ENCODE assay signal across 12 cellular contexts in genomic region chr18:9109523-9109922, GRCh38. TPM values are rescaled to one million over a fixed set of nuclear protein-coding genes. Genes with fewer than 3 reads are reported as not detected.
A peak's percentile ranks its signal among the peaks of the same experiment; 100 is the strongest.
DNase-seq lines count a peak whose midpoint lies in the region; ATAC-seq and TF ChIP-seq lines count a peak whose summit lies in the region.
"Had no signal": no experiment of that assay in that cellular context is flagged by ENCODE, and none has a peak within 500 bp of the region (broad histone marks: within the 10 kb centered on the region; RNA-seq: fewer than 3 reads in every experiment).

No MANE protein-coding gene starts in this region.

- H3K27me3 ChIP-seq in SK-N-SH (ENCODE audit: insufficient read depth), result no peaks in the 10 kb centered on the region
- no peaks in the 10 kb centered on the region for H3K27me3 ChIP-seq in esophagus squamous epithelium
- H3K27me3 ChIP-seq in gastrocnemius medialis, result no peaks in the 10 kb centered on the region

- H3K36me3 ChIP-seq in SK-N-SH (replicated peaks in 1 of 2; ENCODE audit: control insufficient read depth in 1 of 2, insufficient read depth in 2 of 2, low read length in 1 of 2) (peaks cover 16 to 21% of the 10 kb centered on the region in 2 experiments), esophagus squamous epithelium (no peaks in the 10 kb centered on the region), gastrocnemius medialis (no peaks in the 10 kb centered on the region)

- ATAC-seq in gastrocnemius medialis, result no peak
- ATAC-seq in HG02840 (IDR thresholded peaks at IDR 0.05; ENCODE audit: low FRiP score, unreplicated experiment), result no peak
- ATAC-seq in GM18868 (IDR thresholded peaks at IDR 0.05; ENCODE audit: unreplicated experiment), result no peak

- H3K9me2 ChIP-seq in SK-N-SH, result no peaks in the 10 kb centered on the region

- peaks cover 100% of the 10 kb centered on the region for H3K79me2 ChIP-seq in SK-N-SH (ENCODE audit: insufficient read depth)

- peaks cover 88% of the 10 kb centered on the region for H4K20me1 ChIP-seq in SK-N-SH (ENCODE audit: insufficient read depth)

- DNase-seq in EH (ENCODE audit: low read depth) (peak; percentile 76), SK-N-SH (no peak), esophagus squamous epithelium (lab: John Stamatoyannopoulos, UW) (no peak), gastrocnemius medialis (no peak), inferior parietal cortex (ENCODE audit: extremely low spot score) (no peak), NCI-H1436 treated with DMSO at 0.1 percent for 48 hours (lab: John Stamatoyannopoulos, UW) (no peak)
- DNase-seq: NCI-H187 treated with DMSO at 0.1 percent for 48 hours, retina, substantia nigra, SW 1271 had no signal

- H3F3A ChIP-seq in SK-N-SH (replicated peaks; ENCODE audit: insufficient read depth), result peaks cover 19% of the 10 kb centered on the region

- intact Hi-C loops in esophagus squamous epithelium (cut with DNase I) (no loop called here), gastrocnemius medialis (cut with DNase I; ENCODE audit: low total_unique reads) (no loop called here)

- TF ChIP-seq RAD21 in SK-N-SH (IDR thresholded peaks at IDR 0.05; ENCODE audit: low read length), result no peak

- TF ChIP-seq CTCF in SK-N-SH (IDR thresholded peaks at IDR 0.05) (no peak), esophagus squamous epithelium (IDR thresholded peaks at IDR 0.05) (no peak), gastrocnemius medialis (IDR thresholded peaks at IDR 0.05 in 4 of 5, conservative IDR thresholded peaks at IDR 0.05 in 1 of 5) (no peak)

- no peak overlapping the region for H2AFZ ChIP-seq in SK-N-SH (ENCODE audit: low read depth)

- POLR2A ChIA-PET in SK-N-SH (lab: Yijun Ruan, JAX), result interaction anchor here (1.0 kb wide), 1 partner anchor 27 kb away, joined by 3 read pairs; the partner anchor contains the start of gene ANKRD12

- TF ChIP-seq POLR2A in esophagus squamous epithelium (IDR thresholded peaks at IDR 0.05) (no peak), gastrocnemius medialis (IDR thresholded peaks at IDR 0.05) (no peak)

- H3K27ac ChIP-seq in SK-N-SH (ENCODE audit: low read depth in 2 of 2, low read length in 1 of 2) (peak overlapping the region; percentile 11 to 63; a peak in 2 of 4 replicates), esophagus squamous epithelium (peak overlapping the region in 3 of 4 donors; percentile 39 to 75 (median 48)), gastrocnemius medialis (peak overlapping the region; percentile 44 to 98 (median 78))

- CTCF ChIA-PET in SK-N-SH (lab: Yijun Ruan, JAX), result interaction anchor here (1.4 to 2.3 kb wide), 2 partner anchors 9 to 17 kb away, joined by 3 to 7 read pairs; no protein-coding TSS in a partner anchor

- peak overlapping the region; percentile 23; the same call in 1 of the 2 replicates for H3K9ac ChIP-seq in SK-N-SH

- no peak for TF ChIP-seq EP300 in SK-N-SH (IDR thresholded peaks at IDR 0.05; ENCODE audit: borderline replicate concordance in 1 of 2, low read depth in 1 of 2, low read length in 1 of 2)

- H3K4me3 ChIP-seq in SK-N-SH (ENCODE audit: low read depth in 2 of 2, low read length in 1 of 2), result no peak overlapping the region
- peak overlapping the region in 1 of 4 donors; percentile 5 for H3K4me3 ChIP-seq in esophagus squamous epithelium
- peak overlapping the region in 1 of 4 donors; percentile 14 for H3K4me3 ChIP-seq in gastrocnemius medialis

- no peaks in the 10 kb centered on the region for H3K9me3 ChIP-seq in SK-N-SH
- no peaks in the 10 kb centered on the region for H3K9me3 ChIP-seq in esophagus squamous epithelium
- H3K9me3 ChIP-seq in gastrocnemius medialis, result no peaks in the 10 kb centered on the region

- H3K4me1 ChIP-seq in SK-N-SH (ENCODE audit: control insufficient read depth in 1 of 2, insufficient read depth in 2 of 2, low read depth in 1 of 2, low read length in 1 of 2) (peaks cover 20 to 22% of the 10 kb centered on the region in 2 experiments; a peak in 3 of 4 replicates), esophagus squamous epithelium (peaks cover 42 to 100% (median 76%) of the 10 kb centered on the region in 3 donors), gastrocnemius medialis (peaks cover 88 to 92% of the 10 kb centered on the region in 2 donors)

- in situ Hi-C loops in gastrocnemius medialis (cut with MboI; ENCODE audit: low sequenced_read_pairs in 4 of 4), result loop anchor here in 1 of 4 donors (25.0 kb wide), 1 partner anchor 1872 kb away; the partner anchor contains the start of gene LRRC30

- 30% methylated on average over 4 of the region's 4 CpGs for WGBS in SK-N-SH (ENCODE audit: low lambda C conversion rate)
- WGBS in esophagus squamous epithelium, 2 donors, result 38 to 40% methylated on average over 4 of the region's 4 CpGs

- peak overlapping the region; percentile 57 for H3K4me2 ChIP-seq in SK-N-SH

TF ChIP-seq in SK-N-SH, 30 proteins besides CTCF, POLR2A, EP300 and RAD21:
- TF ChIP-seq JUND (IDR thresholded peaks at IDR 0.05) (0 out of 2 replicates have a peak, but pooled peaks have one; percentile 4), MEF2A (IDR thresholded peaks at IDR 0.05; ENCODE audit: borderline replicate concordance, low read depth) (no peak)
- TF ChIP-seq, protein P1, sequence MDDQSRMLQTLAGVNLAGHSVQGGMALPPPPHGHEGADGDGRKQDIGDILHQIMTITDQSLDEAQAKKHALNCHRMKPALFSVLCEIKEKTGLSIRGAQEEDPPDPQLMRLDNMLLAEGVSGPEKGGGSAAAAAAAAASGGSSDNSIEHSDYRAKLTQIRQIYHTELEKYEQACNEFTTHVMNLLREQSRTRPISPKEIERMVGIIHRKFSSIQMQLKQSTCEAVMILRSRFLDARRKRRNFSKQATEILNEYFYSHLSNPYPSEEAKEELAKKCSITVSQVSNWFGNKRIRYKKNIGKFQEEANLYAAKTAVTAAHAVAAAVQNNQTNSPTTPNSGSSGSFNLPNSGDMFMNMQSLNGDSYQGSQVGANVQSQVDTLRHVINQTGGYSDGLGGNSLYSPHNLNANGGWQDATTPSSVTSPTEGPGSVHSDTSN (IDR thresholded peaks at IDR 0.05), result no peak
- TF ChIP-seq, protein P2, sequence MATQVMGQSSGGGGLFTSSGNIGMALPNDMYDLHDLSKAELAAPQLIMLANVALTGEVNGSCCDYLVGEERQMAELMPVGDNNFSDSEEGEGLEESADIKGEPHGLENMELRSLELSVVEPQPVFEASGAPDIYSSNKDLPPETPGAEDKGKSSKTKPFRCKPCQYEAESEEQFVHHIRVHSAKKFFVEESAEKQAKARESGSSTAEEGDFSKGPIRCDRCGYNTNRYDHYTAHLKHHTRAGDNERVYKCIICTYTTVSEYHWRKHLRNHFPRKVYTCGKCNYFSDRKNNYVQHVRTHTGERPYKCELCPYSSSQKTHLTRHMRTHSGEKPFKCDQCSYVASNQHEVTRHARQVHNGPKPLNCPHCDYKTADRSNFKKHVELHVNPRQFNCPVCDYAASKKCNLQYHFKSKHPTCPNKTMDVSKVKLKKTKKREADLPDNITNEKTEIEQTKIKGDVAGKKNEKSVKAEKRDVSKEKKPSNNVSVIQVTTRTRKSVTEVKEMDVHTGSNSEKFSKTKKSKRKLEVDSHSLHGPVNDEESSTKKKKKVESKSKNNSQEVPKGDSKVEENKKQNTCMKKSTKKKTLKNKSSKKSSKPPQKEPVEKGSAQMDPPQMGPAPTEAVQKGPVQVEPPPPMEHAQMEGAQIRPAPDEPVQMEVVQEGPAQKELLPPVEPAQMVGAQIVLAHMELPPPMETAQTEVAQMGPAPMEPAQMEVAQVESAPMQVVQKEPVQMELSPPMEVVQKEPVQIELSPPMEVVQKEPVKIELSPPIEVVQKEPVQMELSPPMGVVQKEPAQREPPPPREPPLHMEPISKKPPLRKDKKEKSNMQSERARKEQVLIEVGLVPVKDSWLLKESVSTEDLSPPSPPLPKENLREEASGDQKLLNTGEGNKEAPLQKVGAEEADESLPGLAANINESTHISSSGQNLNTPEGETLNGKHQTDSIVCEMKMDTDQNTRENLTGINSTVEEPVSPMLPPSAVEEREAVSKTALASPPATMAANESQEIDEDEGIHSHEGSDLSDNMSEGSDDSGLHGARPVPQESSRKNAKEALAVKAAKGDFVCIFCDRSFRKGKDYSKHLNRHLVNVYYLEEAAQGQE (IDR thresholded peaks at IDR 0.05; ENCODE audit: low read depth, low read length), result no peak
TF ChIP-seq in SK-N-SH: peak in this region for 1.

RNA-seq across cellular contexts. Expression of gene NDUFV2, which starts 7.0 kb away (rescaled TPM):
- 99.1 and 101 TPM in 2 replicates for polyA plus RNA-seq in SK-N-SH (2012; rRNA removed)
- 121 and 162 TPM in 2 replicates for polyA plus RNA-seq in SK-N-SH (2012; cell fraction: cytosol; rRNA removed)
- 27.9 and 46.5 TPM in 2 replicates for polyA plus RNA-seq in SK-N-SH (2012; cell fraction: nucleus; rRNA removed)
- total RNA-seq in esophagus squamous epithelium (100 to 1,000 TPM in 3 of 4 donors, 10 to 100 TPM in 1; 96.5 to 150 (median 110) TPM), gastrocnemius medialis (100 to 1,000 TPM; 251 to 386 (median 277) TPM)

RNA-seq across cellular contexts. Expression of gene ANKRD12, which starts 27.1 kb away (rescaled TPM):
- 1.1 and 1.3 TPM in 2 replicates for polyA plus RNA-seq in SK-N-SH (2012; rRNA removed)
- 1.4 and 1.6 TPM in 2 replicates for polyA plus RNA-seq in SK-N-SH (2012; cell fraction: cytosol; rRNA removed)
- 2.6 and 2.7 TPM in 2 replicates for polyA plus RNA-seq in SK-N-SH (2012; cell fraction: nucleus; rRNA removed)
- total RNA-seq in esophagus squamous epithelium (10 to 100 TPM; 13.0 to 60.3 (median 23.4) TPM), gastrocnemius medialis (10 to 100 TPM; 26.9 to 40.1 (median 36.7) TPM)
